ENCODE assay signal across 9 cellular contexts in genomic region chr14:60658116-60658515, GRCh38. TPM values are rescaled to one million over a fixed set of nuclear protein-coding genes. Genes with fewer than 3 reads are reported as not detected.
DNase-seq lines count a peak whose midpoint lies in the region; ATAC-seq, FAIRE-seq and TF ChIP-seq lines count a peak whose summit lies in the region.
"Had no signal": no experiment of that assay in that cellular context is flagged by ENCODE, and none has a peak within 500 bp of the region (broad histone marks: within the 10 kb centered on the region; RNA-seq: fewer than 3 reads in every experiment).

No MANE protein-coding gene starts in this region.

- no peak for TF ChIP-seq POLR2A in IMR-90 (IDR thresholded peaks at IDR 0.05; ENCODE audit: low read depth, low read length)

- peak overlapping the region; percentile 92 for H3K23ac ChIP-seq in IMR-90 (ENCODE audit: low read depth, low read length)

- BruUV-seq in IMR-90 (replicated peaks; lab: Mats Ljungman, UMichigan) = no TSS peak

- no peak overlapping the region for H3K27ac ChIP-seq in CD4-positive, CD25-positive, alpha-beta regulatory T cell (ENCODE audit: insufficient read depth, low read length, poor library complexity, severe bottlenecking)
- peak overlapping the region; percentile 96; the same call in 1 of the 2 replicates for H3K27ac ChIP-seq in IMR-90 (ENCODE audit: insufficient read depth, low read length)

- no peak overlapping the region for H3K27ac Mint-ChIP-seq in CD4-positive, CD25-positive, alpha-beta regulatory T cell
- H3K27ac Mint-ChIP-seq in natural killer cell = no peak overlapping the region

- in situ Hi-C loops in IMR-90 (cut with MboI; ENCODE audit: low sequenced_read_pairs) = no loop called here

- peak overlapping the region; percentile 90; the same call in 1 of the 2 replicates for H2BK20ac ChIP-seq in IMR-90 (ENCODE audit: low read depth, low read length)

- CTCF ChIA-PET in IMR-90 (lab: Yijun Ruan, JAX) = no interaction called here

- H3K9me3 ChIP-seq in CD4-positive, CD25-positive, alpha-beta regulatory T cell (ENCODE audit: control insufficient read depth in 2 of 2, low read length in 2 of 2) = no peaks in the 10 kb centered on the region
- H3K9me3 ChIP-seq in IMR-90 (ENCODE audit: control insufficient read depth, insufficient read depth, low read length) = no peaks in the 10 kb centered on the region

- H2AK5ac ChIP-seq in IMR-90 (ENCODE audit: low read depth, low read length) = peak overlapping the region; percentile 72

- no peak for TF ChIP-seq RAD21 in IMR-90 (IDR thresholded peaks at IDR 0.05; ENCODE audit: low read length)

- H4K91ac ChIP-seq in IMR-90 (ENCODE audit: insufficient read depth, low read depth, low read length) = peak overlapping the region; percentile 41; the same call in 1 of the 2 replicates

- H3K4me3 Mint-ChIP-seq in CD4-positive, CD25-positive, alpha-beta regulatory T cell = peak overlapping the region; percentile 62 to 78 (median 74)
- peak overlapping the region; percentile 90 for H3K4me3 Mint-ChIP-seq in natural killer cell

- DNase-seq in CD4-positive, CD25-positive, alpha-beta regulatory T cell = no peak
- DNase-seq in IMR-90 = no peak
- no peak for DNase-seq in cardiac fibroblast (ENCODE audit: low read depth in 2 of 2)
- DNase-seq in natural killer cell = no peak
- DNase-seq in HK-2 (ENCODE audit: unreplicated experiment) = no peak
- no peak for DNase-seq in D721Med (ENCODE audit: insufficient read length, low spot score)

- WGBS in IMR-90 (ENCODE audit: extremely low coverage in 2 of 2, insufficient read length in 1 of 2), 2 experiments = 24% methylated on average over 3 of the region's 10 CpGs; no CpG with 5 or more reads in 1 of the 2 experiments

- H3K56ac ChIP-seq in IMR-90 (ENCODE audit: extremely low read depth, insufficient read depth, low read length) = peak overlapping the region; percentile 94; the same call in 1 of the 2 replicates

- H4K20me1 ChIP-seq in IMR-90 (ENCODE audit: insufficient read depth, low read length) = no peaks in the 10 kb centered on the region

- peak overlapping the region; percentile 87 for H2BK5ac ChIP-seq in IMR-90 (ENCODE audit: low read depth, low read length, poor library complexity, severe bottlenecking)

- peaks cover 24% of the 10 kb centered on the region for H3K4me1 ChIP-seq in CD4-positive, CD25-positive, alpha-beta regulatory T cell (ENCODE audit: control insufficient read depth, insufficient read depth, low read length, poor library complexity, severe bottlenecking)
- peaks cover 19% of the 10 kb centered on the region for H3K4me1 ChIP-seq in IMR-90 (ENCODE audit: control insufficient read depth, insufficient read depth, low read length)

- H3K36me3 ChIP-seq in CD4-positive, CD25-positive, alpha-beta regulatory T cell (ENCODE audit: control insufficient read depth, insufficient read depth, low read length) = no peaks in the 10 kb centered on the region
- no peaks in the 10 kb centered on the region for H3K36me3 ChIP-seq in IMR-90 (ENCODE audit: control insufficient read depth, insufficient read depth, low read length)

- H3K27me3 Mint-ChIP-seq in CD4-positive, CD25-positive, alpha-beta regulatory T cell = peaks cover 91% of the 10 kb centered on the region
- H3K27me3 Mint-ChIP-seq in natural killer cell (ENCODE audit: low read depth in 2 of 2) = peaks cover 74 to 77% of the 10 kb centered on the region in 2 donors

- intact Hi-C loops in IMR-90 (cut with micrococcal nuclease) = no loop called here
- intact Hi-C loops in natural killer cell (cut with micrococcal nuclease) = no loop called here

- POLR2A ChIA-PET in IMR-90 (lab: Charles Lee; ENCODE audit: unreplicated experiment) = no interaction called here

- H3K4ac ChIP-seq in IMR-90 (ENCODE audit: low read depth, low read length) = peak overlapping the region; percentile 78

- H3K9me1 ChIP-seq in IMR-90 (ENCODE audit: insufficient read depth, low read length) = no peaks in the 10 kb centered on the region

- peak overlapping the region; percentile 92 for H2AFZ ChIP-seq in IMR-90 (replicated peaks; ENCODE audit: low read length, poor library complexity)

- H2AK9ac ChIP-seq in IMR-90 (replicated peaks; ENCODE audit: low read depth, low read length, poor library complexity) = peak overlapping the region; percentile 68

- dilution Hi-C loops in IMR-90 (cut with HindIII; ENCODE audit: low sequenced_read_pairs, unreplicated experiment) = no loop called here

- ATAC-seq in CD4-positive, CD25-positive, alpha-beta regulatory T cell (ENCODE audit: low read depth in 2 of 2) = no peak
- ATAC-seq in IMR-90 (ENCODE audit: low read depth) (no peak), natural killer cell (no peak), GM21526 (IDR thresholded peaks at IDR 0.05; ENCODE audit: low FRiP score, unreplicated experiment) (no peak), GM19467 (IDR thresholded peaks at IDR 0.05; ENCODE audit: unreplicated experiment) (no peak)

- H3K79me1 ChIP-seq in IMR-90 (ENCODE audit: low read depth in 1 of 2, low read length in 2 of 2) = peaks cover 2 to 13% of the 10 kb centered on the region in 2 experiments; a peak in 2 of 4 replicates

- H3K18ac ChIP-seq in IMR-90 (ENCODE audit: low read depth, low read length) = peak overlapping the region; percentile 79

- peak overlapping the region; percentile 96 for H3K9ac ChIP-seq in IMR-90 (ENCODE audit: low read depth, low read length)

- peaks cover 42% of the 10 kb centered on the region for H3K27me3 ChIP-seq in CD4-positive, CD25-positive, alpha-beta regulatory T cell (ENCODE audit: control insufficient read depth, insufficient read depth, low read length)
- no peaks in the 10 kb centered on the region for H3K27me3 ChIP-seq in IMR-90 (ENCODE audit: control insufficient read depth, insufficient read depth, low read length)

- peak overlapping the region; percentile 99 for H3K14ac ChIP-seq in IMR-90 (replicated peaks; ENCODE audit: low read depth, low read length)

- no peak for FAIRE-seq in D721Med (lab: Jason Lieb, UNC)
- FAIRE-seq: colon had no signal

- no peak for TF ChIP-seq CTCF in IMR-90 (conservative IDR thresholded peaks at IDR 0.05; ENCODE audit: low read depth, low read length)
- no peak for TF ChIP-seq CTCF in cardiac fibroblast (IDR thresholded peaks at IDR 0.05; ENCODE audit: low read depth, low read length)
- no peak for TF ChIP-seq CTCF in natural killer cell (IDR thresholded peaks at IDR 0.05)
- no peak for TF ChIP-seq CTCF in D721Med (IDR thresholded peaks at IDR 0.05; ENCODE audit: insufficient read depth, missing control alignments)

- peak overlapping the region; percentile 93 for H3K4me2 ChIP-seq in IMR-90 (ENCODE audit: low read depth, low read length)

- peaks cover 6 to 45% (median 16%) of the 10 kb centered on the region in 4 donors for H3K4me1 Mint-ChIP-seq in CD4-positive, CD25-positive, alpha-beta regulatory T cell
- H3K4me1 Mint-ChIP-seq in natural killer cell = peaks cover 25 to 30% of the 10 kb centered on the region in 2 donors

- no peak overlapping the region for H3K4me3 ChIP-seq in CD4-positive, CD25-positive, alpha-beta regulatory T cell (ENCODE audit: low read depth, low read length)
- H3K4me3 ChIP-seq in IMR-90 (ENCODE audit: insufficient read depth, low read depth, low read length) (peak overlapping the region; percentile 77; the same call in 1 of the 2 replicates), cardiac fibroblast (replicated peaks in 1 of 2; ENCODE audit: low read depth in 2 of 2, low read length in 2 of 2) (peak overlapping the region; percentile 70 to 72)

- H2BK120ac ChIP-seq in IMR-90 (ENCODE audit: low read depth, low read length) = peak overlapping the region; percentile 96

- no peaks in the 10 kb centered on the region for H3K36me3 Mint-ChIP-seq in CD4-positive, CD25-positive, alpha-beta regulatory T cell
- no peaks in the 10 kb centered on the region for H3K36me3 Mint-ChIP-seq in natural killer cell

- peak overlapping the region; percentile 84 for H4K5ac ChIP-seq in IMR-90 (ENCODE audit: low read depth, low read length)

- peak overlapping the region; percentile 97; the same call in 2 of the 3 replicates for H2BK15ac ChIP-seq in IMR-90 (ENCODE audit: low read depth, low read length)

- H4K8ac ChIP-seq in IMR-90 (ENCODE audit: low read depth in 2 of 2, low read length in 2 of 2) = peak overlapping the region; percentile 94 to 96

- H3K9me3 Mint-ChIP-seq in CD4-positive, CD25-positive, alpha-beta regulatory T cell = peaks cover 0 to 5% (median 0%) of the 10 kb centered on the region in 7 donors
- no peaks in the 10 kb centered on the region for H3K9me3 Mint-ChIP-seq in natural killer cell

TF ChIP-seq in IMR-90, 13 proteins besides CTCF, POLR2A, EP300 and RAD21 (continues in another document):
- no peak for TF ChIP-seq CHD1 (IDR thresholded peaks at IDR 0.05; ENCODE audit: low read depth, low read length)
- no peak for TF ChIP-seq FOS (IDR thresholded peaks at IDR 0.05; ENCODE audit: low read depth, low read length)
- no peak for TF ChIP-seq USF2 (IDR thresholded peaks at IDR 0.05; ENCODE audit: low read depth, low read length)
- TF ChIP-seq MAZ (IDR thresholded peaks at IDR 0.05; ENCODE audit: borderline replicate concordance, low read depth, low read length) = no peak
- TF ChIP-seq RFX5 (IDR thresholded peaks at IDR 0.05; ENCODE audit: low read depth, low read length) = no peak
- TF ChIP-seq SMC3 (IDR thresholded peaks at IDR 0.05; ENCODE audit: low read depth, low read length) = no peak
- no peak for TF ChIP-seq RCOR1 (IDR thresholded peaks at IDR 0.05; ENCODE audit: insufficient replicate concordance, low read length)

RNA-seq across cellular contexts. Expression of gene SIX1, which starts 8.8 kb away (rescaled TPM):
- total RNA-seq in CD4-positive, CD25-positive, alpha-beta regulatory T cell = not detected
- polyA plus RNA-seq in CD4-positive, CD25-positive, alpha-beta regulatory T cell = not detected
- total RNA-seq in IMR-90 (2012; rRNA removed) = 7.7 and 8.6 TPM in 2 replicates
- 15.0 and 15.1 TPM in 2 replicates for polyA plus RNA-seq in IMR-90 (2012; rRNA removed)
- polyA plus RNA-seq in IMR-90 (2012; cell fraction: cytosol; rRNA removed) = 12.2 and 21.4 TPM in 2 replicates
- 8.8 and 12.1 TPM in 2 replicates for polyA plus RNA-seq in IMR-90 (2012; cell fraction: nucleus; rRNA removed; ENCODE audit: low replicate concordance)
- total RNA-seq in natural killer cell = not detected
